ENCODE assay signal across 2 cellular contexts in genomic region chr11:78230161-78230877, GRCh38.
TF ChIP-seq lines count a peak whose summit lies in the region.

No MANE protein-coding gene starts in this region.

TF ChIP-seq in SK-N-SH, 30 proteins besides CTCF, POLR2A, EP300 and RAD21 (continued from another document):
- no peak for TF ChIP-seq JUND (IDR thresholded peaks at IDR 0.05)
- TF ChIP-seq FOXJ3 (CRISPR knock-in tag; IDR thresholded peaks at IDR 0.05), result no peak
- TF ChIP-seq USF2 (IDR thresholded peaks at IDR 0.05; ENCODE audit: borderline replicate concordance, low read depth, low read length), result no peak
- TF ChIP-seq FOXM1 (IDR thresholded peaks at IDR 0.05; ENCODE audit: low read depth), result no peak
- no peak for TF ChIP-seq SMC3 (IDR thresholded peaks at IDR 0.05; ENCODE audit: low read depth, low read length)
- no peak for TF ChIP-seq RCOR1 (IDR thresholded peaks at IDR 0.05; ENCODE audit: low read length)
- no peak for TF ChIP-seq MAX (IDR thresholded peaks at IDR 0.05; ENCODE audit: low read depth)
- TF ChIP-seq MXI1 (IDR thresholded peaks at IDR 0.05; ENCODE audit: low read depth, low read length), result peak; percentile 66; the same call in 1 of the 2 replicates
- no peak for TF ChIP-seq PBX3 (IDR thresholded peaks at IDR 0.05)
- TF ChIP-seq POLR2AphosphoS5 (IDR thresholded peaks at IDR 0.05; ENCODE audit: low read depth, low read length), result no peak
- no peak for TF ChIP-seq FOSL2 (IDR thresholded peaks at IDR 0.05; ENCODE audit: borderline replicate concordance, low read depth)
- no peak for TF ChIP-seq RXRA (IDR thresholded peaks at IDR 0.05; ENCODE audit: borderline replicate concordance, low read depth)
- TF ChIP-seq RFX5 (IDR thresholded peaks at IDR 0.05; ENCODE audit: low read length), result no peak
- TF ChIP-seq IRF3 (IDR thresholded peaks at IDR 0.05; ENCODE audit: low read depth, low read length), result no peak
- no peak for TF ChIP-seq ELF1 (IDR thresholded peaks at IDR 0.05)
- TF ChIP-seq MEF2A (IDR thresholded peaks at IDR 0.05; ENCODE audit: borderline replicate concordance, low read depth), result no peak
- TF ChIP-seq USF1 (IDR thresholded peaks at IDR 0.05; ENCODE audit: borderline replicate concordance, low read depth), result no peak
- TF ChIP-seq REST (IDR thresholded peaks at IDR 0.05; ENCODE audit: low read depth, low read length), result no peak
- no peak for TF ChIP-seq CHD2 (IDR thresholded peaks at IDR 0.05; ENCODE audit: low read length, partially characterized antibody)
- peak; percentile 49; the same call in 1 of the 2 replicates for TF ChIP-seq GATA2 (CRISPR knock-in tag; IDR thresholded peaks at IDR 0.05)
- no peak for TF ChIP-seq YY1 (IDR thresholded peaks at IDR 0.05; ENCODE audit: low read depth)

TF ChIP-seq in SK-N-SH treated with all-trans-retinoic acid at 6 μM for 48 hours, 23 proteins besides CTCF, POLR2A, EP300 and RAD21 (continued from another document):
- no peak for TF ChIP-seq TSHZ2 (CRISPR knock-in tag; IDR thresholded peaks at IDR 0.05)
- no peak for TF ChIP-seq ZFP3 (CRISPR knock-in tag; IDR thresholded peaks at IDR 0.05)
